In the genomic region with DNA sequence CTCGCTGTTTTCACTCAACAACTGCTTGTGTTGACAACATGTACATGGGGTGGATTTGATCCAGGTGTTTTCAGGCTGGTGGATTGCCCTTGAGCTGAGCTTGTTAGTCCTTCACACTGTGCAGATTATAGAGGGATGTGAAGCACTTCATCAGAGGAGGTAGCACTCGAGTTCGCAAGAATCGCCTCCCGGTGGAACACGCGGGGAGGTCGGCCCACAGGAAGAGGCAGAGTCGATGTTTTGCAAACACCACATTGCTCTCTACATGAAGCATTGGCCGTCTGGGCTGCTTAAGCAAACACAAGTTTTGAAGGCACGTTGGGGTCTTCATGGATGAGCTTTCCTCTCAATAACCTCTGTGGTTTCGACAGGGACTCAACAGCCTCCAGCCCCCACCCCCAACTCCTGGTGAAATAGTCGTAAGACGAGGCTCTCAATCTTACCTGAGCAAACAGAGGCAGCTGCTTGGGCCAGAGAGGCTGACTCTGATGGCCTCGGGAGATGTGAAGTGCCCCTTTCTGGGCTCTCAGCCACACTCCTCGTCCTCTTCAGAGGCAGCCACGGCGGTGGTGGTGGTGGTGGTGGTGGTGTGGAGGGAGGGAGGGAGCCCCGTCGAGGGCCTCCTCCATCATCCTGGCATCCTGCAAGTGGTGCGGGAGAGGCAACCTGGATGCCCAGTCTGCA, we compare ENCODE assay signal across 14 cellular contexts.
"Had no signal": no experiment of that assay in that cellular context is flagged by ENCODE, and none has a peak within 500 bp of the region (broad histone marks: within the 10 kb centered on the region; RNA-seq: fewer than 3 reads in every experiment).

No MANE protein-coding gene starts in this region.

- H3K9me3 Mint-ChIP-seq: activated CD4-positive, alpha-beta T cell treated with anti-CD3 and anti-CD28 coated beads, Interleukin-2, amount 10 ng/mL, durations not matched to agents 7 days and 5 days; activated T-helper 17 cell treated with anti-CD3 and anti-CD28 coated beads, Interleukin-2, amount 50 U/mL, for 72 hours; nephron progenitor cell; stimulated activated naive CD8-positive, alpha-beta T cell treated with anti-CD3 and anti-CD28 coated beads, Interleukin-15, amount 100 ng/mL, for 72 hours had no signal

- H3K27ac ChIP-seq: cardiac muscle cell, esophagus squamous epithelium, testis, vagina had no signal

- H3K27me3 Mint-ChIP-seq: activated B cell treated with CpG ODN at 0.5 μM for 24 hours; activated CD4-positive, alpha-beta T cell treated with anti-CD3 and anti-CD28 coated beads, Interleukin-2, amount 10 ng/mL, durations not matched to agents 7 days and 5 days; activated naive CD4-positive, alpha-beta T cell treated with anti-CD3 and anti-CD28 coated beads, Interleukin-2, amount 10 ng/mL, durations not matched to agents 7 days and 5 days; activated T-helper 17 cell treated with anti-CD3 and anti-CD28 coated beads, Interleukin-2, amount 50 U/mL, for 72 hours had no signal

- H3K4me3 ChIP-seq: cardiac muscle cell, esophagus squamous epithelium, testis, vagina had no signal

- H3K4me1 ChIP-seq: esophagus squamous epithelium, testis, vagina had no signal

- H3K36me3 Mint-ChIP-seq: activated naive CD4-positive, alpha-beta T cell treated with anti-CD3 and anti-CD28 coated beads, Interleukin-2, amount 10 ng/mL, durations not matched to agents 7 days and 5 days had no signal

- H3K4me1 Mint-ChIP-seq: activated B cell treated with CpG ODN at 0.5 μM for 24 hours; activated CD4-positive, alpha-beta T cell treated with anti-CD3 and anti-CD28 coated beads, Interleukin-2, amount 10 ng/mL, durations not matched to agents 7 days and 5 days; activated naive CD4-positive, alpha-beta T cell treated with anti-CD3 and anti-CD28 coated beads, Interleukin-2, amount 10 ng/mL, durations not matched to agents 7 days and 5 days; activated T-helper 17 cell treated with anti-CD3 and anti-CD28 coated beads, Interleukin-2, amount 50 U/mL, for 72 hours; stimulated activated naive CD8-positive, alpha-beta T cell treated with anti-CD3 and anti-CD28 coated beads, Interleukin-15, amount 100 ng/mL, for 72 hours had no signal

- H3K27ac Mint-ChIP-seq: activated B cell treated with CpG ODN at 0.5 μM for 24 hours; activated CD4-positive, alpha-beta T cell treated with anti-CD3 and anti-CD28 coated beads, Interleukin-2, amount 10 ng/mL, durations not matched to agents 7 days and 5 days; activated naive CD4-positive, alpha-beta T cell treated with anti-CD3 and anti-CD28 coated beads, Interleukin-2, amount 10 ng/mL, durations not matched to agents 7 days and 5 days; activated T-helper 17 cell treated with anti-CD3 and anti-CD28 coated beads, Interleukin-2, amount 50 U/mL, for 72 hours; nephron progenitor cell; stimulated activated naive CD8-positive, alpha-beta T cell treated with anti-CD3 and anti-CD28 coated beads, Interleukin-15, amount 100 ng/mL, for 72 hours had no signal

- H3K36me3 ChIP-seq: cardiac muscle cell, esophagus squamous epithelium, vagina had no signal

- H3K27me3 ChIP-seq: testis, vagina had no signal

- H3K9me3 ChIP-seq: esophagus squamous epithelium, testis, vagina had no signal

- H3K4me3 Mint-ChIP-seq: activated B cell treated with CpG ODN at 0.5 μM for 24 hours; activated CD4-positive, alpha-beta T cell treated with anti-CD3 and anti-CD28 coated beads, Interleukin-2, amount 10 ng/mL, durations not matched to agents 7 days and 5 days; activated naive CD4-positive, alpha-beta T cell treated with anti-CD3 and anti-CD28 coated beads, Interleukin-2, amount 10 ng/mL, durations not matched to agents 7 days and 5 days; activated T-helper 17 cell treated with anti-CD3 and anti-CD28 coated beads, Interleukin-2, amount 50 U/mL, for 72 hours; nephron progenitor cell; stimulated activated naive CD8-positive, alpha-beta T cell treated with anti-CD3 and anti-CD28 coated beads, Interleukin-15, amount 100 ng/mL, for 72 hours had no signal

- DNase-seq: activated B cell treated with CpG ODN at 0.5 μM for 24 hours; activated CD4-positive, alpha-beta T cell treated with anti-CD3 and anti-CD28 coated beads, Interleukin-2, amount 10 ng/mL, durations not matched to agents 7 days and 5 days; activated CD8-positive, alpha-beta memory T cell treated with anti-CD3 and anti-CD28 coated beads for 24 hours; activated naive CD4-positive, alpha-beta T cell treated with anti-CD3 and anti-CD28 coated beads, Interleukin-2, amount 10 ng/mL, durations not matched to agents 7 days and 5 days; esophagus squamous epithelium; foreskin fibroblast; left cardiac atrium; nephron progenitor cell; stimulated activated CD4-positive, alpha-beta T cell treated with anti-CD3 and anti-CD28 coated beads, Interleukin-4, amount 100 ng/mL, for 1 hour; stimulated activated naive CD8-positive, alpha-beta T cell treated with anti-CD3 and anti-CD28 coated beads, Interleukin-15, amount 100 ng/mL, for 72 hours; testis had no signal
